Comparison of ENCODE assay signal across 11 cellular contexts in the genomic region with DNA sequence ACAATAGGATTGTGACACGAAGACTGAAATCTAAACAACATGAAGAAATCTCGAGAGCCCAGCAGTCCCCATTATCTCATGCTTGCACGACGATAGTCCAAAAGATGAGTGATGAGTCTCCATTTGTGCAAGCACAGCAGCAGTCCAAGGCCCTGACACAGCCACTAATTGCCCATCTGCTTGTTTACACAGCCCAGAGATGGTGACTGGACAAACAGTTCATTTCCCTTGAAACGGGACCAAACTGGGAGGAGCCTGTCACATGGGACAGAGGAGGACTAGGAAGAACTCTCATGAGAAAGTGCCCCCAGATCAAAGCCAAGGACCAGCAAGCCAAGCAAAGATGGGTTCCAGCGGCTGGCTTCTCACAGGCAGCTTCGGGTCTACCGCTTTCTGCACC.
DNase-seq lines count a peak whose midpoint lies in the region; ATAC-seq and TF ChIP-seq lines count a peak whose summit lies in the region.
"Had no signal": no experiment of that assay in that cellular context is flagged by ENCODE, and none has a peak within 500 bp of the region (broad histone marks: within the 10 kb centered on the region; RNA-seq: fewer than 3 reads in every experiment).

No MANE protein-coding gene starts in this region.

- peak overlapping the region; percentile 86 for H4K5ac ChIP-seq in IMR-90 (ENCODE audit: low read depth, low read length)

- H4K8ac ChIP-seq in IMR-90 (ENCODE audit: low read depth in 2 of 2, low read length in 2 of 2): peak overlapping the region; percentile 83 to 96

- WGBS in IMR-90 (ENCODE audit: extremely low coverage in 2 of 2, insufficient read length in 1 of 2), 2 experiments: 0% methylated on average over 4 of the region's 8 CpGs; no CpG with 5 or more reads in 1 of the 2 experiments

- H2BK20ac ChIP-seq in IMR-90 (ENCODE audit: low read depth, low read length): peak overlapping the region; percentile 83

- H3K4me1 ChIP-seq in IMR-90 (ENCODE audit: control insufficient read depth, insufficient read depth, low read length): peaks cover 20% of the 10 kb centered on the region
- H3K4me1 ChIP-seq: Peyer's patch had no signal

- in situ Hi-C loops in IMR-90 (cut with MboI; ENCODE audit: low sequenced_read_pairs): no loop called here

- H2AK9ac ChIP-seq in IMR-90 (replicated peaks; ENCODE audit: low read depth, low read length, poor library complexity): peak overlapping the region; percentile 42

- intact Hi-C loops in IMR-90 (cut with micrococcal nuclease): no loop called here

- no peaks in the 10 kb centered on the region for H3K27me3 ChIP-seq in IMR-90 (ENCODE audit: control insufficient read depth, insufficient read depth, low read length)
- H3K27me3 ChIP-seq: Peyer's patch had no signal

- dilution Hi-C loops in IMR-90 (cut with HindIII; ENCODE audit: low sequenced_read_pairs, unreplicated experiment): no loop called here

- peak overlapping the region; percentile 99 for H4K91ac ChIP-seq in IMR-90 (ENCODE audit: insufficient read depth, low read depth, low read length)

- H4K20me1 ChIP-seq in IMR-90 (ENCODE audit: insufficient read depth, low read length): no peaks in the 10 kb centered on the region

- TF ChIP-seq RAD21 in IMR-90 (IDR thresholded peaks at IDR 0.05; ENCODE audit: low read length): no peak; the same call in 1 of the 2 replicates

- ATAC-seq in IMR-90 (ENCODE audit: low read depth) (peak; percentile 64), HG03439 (IDR thresholded peaks at IDR 0.05; ENCODE audit: unreplicated experiment) (no peak), HG03378 (IDR thresholded peaks at IDR 0.05; ENCODE audit: unreplicated experiment) (no peak), GM21576 (IDR thresholded peaks at IDR 0.05; ENCODE audit: unreplicated experiment) (no peak)
- ATAC-seq: activated CD8-positive, alpha-beta T cell treated with anti-CD3 and anti-CD28 coated beads, Interleukin-2, amount 10 ng/mL, durations not matched to agents 7 days and 5 days had no signal

- peaks cover 4% of the 10 kb centered on the region for H3K36me3 ChIP-seq in IMR-90 (ENCODE audit: control insufficient read depth, insufficient read depth, low read length)
- H3K36me3 ChIP-seq: Peyer's patch had no signal

- H3K14ac ChIP-seq in IMR-90 (replicated peaks; ENCODE audit: low read depth, low read length): peak overlapping the region; percentile 93

- H2BK15ac ChIP-seq in IMR-90 (ENCODE audit: low read depth, low read length): peak overlapping the region; percentile 99

- peaks cover 57 to 80% of the 10 kb centered on the region in 2 experiments for H3K79me1 ChIP-seq in IMR-90 (ENCODE audit: low read depth in 1 of 2, low read length in 2 of 2)

- TF ChIP-seq CTCF in IMR-90 (conservative IDR thresholded peaks at IDR 0.05; ENCODE audit: low read depth, low read length): no peak

- no TSS peak for BruUV-seq in IMR-90 (replicated peaks; lab: Mats Ljungman, UMichigan)

- H2BK5ac ChIP-seq in IMR-90 (ENCODE audit: low read depth, low read length, poor library complexity, severe bottlenecking): peak overlapping the region; percentile 100

- H3K9ac ChIP-seq in IMR-90 (ENCODE audit: low read depth, low read length): peak overlapping the region; percentile 88

- H3K56ac ChIP-seq in IMR-90 (ENCODE audit: extremely low read depth, insufficient read depth, low read length): peak overlapping the region; percentile 41

- TF ChIP-seq POLR2A in IMR-90 (IDR thresholded peaks at IDR 0.05; ENCODE audit: low read depth, low read length): 0 out of 2 replicates have a peak, but pooled peaks have one; percentile 53

- DNase-seq in A172 (ENCODE audit: low spot score) (peak; percentile 85), IMR-90 (peak; percentile 97), amniotic epithelial cell (ENCODE audit: low read depth) (peak; percentile 56), kidney tubule cell (ENCODE audit: low spot score) (peak; percentile 55), OCI-M2 (lab: John Stamatoyannopoulos, UW; ENCODE audit: unreplicated experiment) (no peak)
- DNase-seq: activated CD8-positive, alpha-beta T cell treated with anti-CD3 and anti-CD28 coated beads, Interleukin-2, amount 10 ng/mL, durations not matched to agents 7 days and 5 days; CD4-positive, CD25-positive, alpha-beta regulatory T cell had no signal

- peak overlapping the region; percentile 78 for H2AK5ac ChIP-seq in IMR-90 (ENCODE audit: low read depth, low read length)

- H3K9me1 ChIP-seq in IMR-90 (ENCODE audit: insufficient read depth, low read length): peaks cover 27% of the 10 kb centered on the region

- H3K4ac ChIP-seq in IMR-90 (ENCODE audit: low read depth, low read length): peak overlapping the region; percentile 89

- H3K27ac ChIP-seq in IMR-90 (ENCODE audit: insufficient read depth, low read length): peak overlapping the region; percentile 86
- H3K27ac ChIP-seq: Peyer's patch had no signal

- CTCF ChIA-PET in IMR-90 (lab: Yijun Ruan, JAX): interaction anchor here (0.7 kb wide), 1 partner anchor 179 kb away, joined by 3 read pairs; no protein-coding TSS in a partner anchor

- H3K23ac ChIP-seq in IMR-90 (ENCODE audit: low read depth, low read length): peak overlapping the region; percentile 86

- peak overlapping the region; percentile 69; the same call in 1 of the 2 replicates for H3K4me2 ChIP-seq in IMR-90 (ENCODE audit: low read depth, low read length)

- H2BK120ac ChIP-seq in IMR-90 (ENCODE audit: low read depth, low read length): peak overlapping the region; percentile 81

- H3K4me3 ChIP-seq in IMR-90 (ENCODE audit: insufficient read depth, low read depth, low read length): peak overlapping the region; percentile 37; the same call in 1 of the 2 replicates
- H3K4me3 ChIP-seq: Peyer's patch had no signal

- H2AFZ ChIP-seq in IMR-90 (replicated peaks; ENCODE audit: low read length, poor library complexity): peak overlapping the region; percentile 2

- POLR2A ChIA-PET in IMR-90 (lab: Charles Lee; ENCODE audit: unreplicated experiment): no interaction called here

- H3K18ac ChIP-seq in IMR-90 (ENCODE audit: low read depth, low read length): peak overlapping the region; percentile 99

- H3K9me3 ChIP-seq in IMR-90 (ENCODE audit: control insufficient read depth, insufficient read depth, low read length): no peaks in the 10 kb centered on the region
- H3K9me3 ChIP-seq: Peyer's patch had no signal

TF ChIP-seq in IMR-90, 13 proteins besides CTCF, POLR2A, EP300 and RAD21:
- peak; percentile 81 for TF ChIP-seq USF2 (IDR thresholded peaks at IDR 0.05; ENCODE audit: low read depth, low read length)
- TF ChIP-seq FOS (IDR thresholded peaks at IDR 0.05; ENCODE audit: low read depth, low read length): peak; percentile 72; the same call in 1 of the 2 replicates
- TF ChIP-seq MXI1 (IDR thresholded peaks at IDR 0.05; ENCODE audit: borderline replicate concordance, low read depth, low read length): no peak
- peak; percentile 83 for TF ChIP-seq MAFK (IDR thresholded peaks at IDR 0.05; ENCODE audit: low read depth, low read length)
- 0 out of 2 replicates have a peak, but pooled peaks have one; percentile 15 for TF ChIP-seq SMC3 (IDR thresholded peaks at IDR 0.05; ENCODE audit: low read depth, low read length)
- TF ChIP-seq MAZ (IDR thresholded peaks at IDR 0.05; ENCODE audit: borderline replicate concordance, low read depth, low read length): peak; percentile 45; the same call in 1 of the 2 replicates
- no peak for TF ChIP-seq RCOR1 (IDR thresholded peaks at IDR 0.05; ENCODE audit: insufficient replicate concordance, low read length)
- TF ChIP-seq ELK1 (IDR thresholded peaks at IDR 0.05; ENCODE audit: borderline replicate concordance, low read depth, low read length): no peak
- TF ChIP-seq CEBPB (IDR thresholded peaks at IDR 0.05; ENCODE audit: low read depth, low read length): peak; percentile 83
- peak; percentile 55; the same call in 1 of the 2 replicates for TF ChIP-seq NFE2L2 (IDR thresholded peaks at IDR 0.05; ENCODE audit: low read depth, low read length)
- peak; percentile 69 for TF ChIP-seq BHLHE40 (IDR thresholded peaks at IDR 0.05; ENCODE audit: low read depth, low read length)
